ENCODE assay signal across 1 cellular context in the genomic region with DNA sequence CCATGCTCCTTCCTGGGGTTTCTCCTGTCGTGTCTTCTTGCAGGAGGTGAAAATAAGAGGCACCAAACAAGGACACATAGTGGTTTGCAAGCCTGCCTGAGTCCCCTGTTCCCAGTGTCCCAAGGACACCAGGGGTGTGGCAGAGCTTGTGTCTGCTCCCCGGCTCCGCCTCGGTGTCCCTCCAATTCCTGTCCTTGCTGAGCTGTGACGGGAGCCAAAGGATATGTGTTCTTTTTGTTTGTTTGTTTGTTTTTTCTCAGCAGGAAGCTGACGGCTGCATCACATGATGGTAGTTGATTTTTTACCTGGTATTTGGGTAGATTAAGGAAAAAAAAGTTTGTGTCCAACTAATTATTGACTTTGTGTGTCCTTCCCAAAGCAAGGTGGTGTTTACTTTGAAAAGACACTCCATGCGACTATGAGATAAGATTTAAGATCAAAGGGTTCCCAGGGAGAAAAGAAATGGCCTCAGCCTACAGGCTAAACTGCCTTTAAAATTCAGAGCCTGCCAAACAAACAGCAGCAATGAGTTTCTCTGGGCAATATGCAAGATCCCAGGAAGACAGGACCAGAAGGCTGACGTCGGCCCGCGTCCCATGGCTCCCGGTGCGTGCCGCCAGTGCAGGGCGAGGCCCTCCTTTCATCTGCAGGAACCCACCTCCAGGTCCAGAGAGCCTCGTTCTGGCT.
TF ChIP-seq lines count a peak whose summit lies in the region.

No MANE protein-coding gene starts in this region.

TF ChIP-seq in A549, 52 proteins besides CTCF, POLR2A, EP300 and RAD21 (continued from another document):
- TF ChIP-seq, protein P1, sequence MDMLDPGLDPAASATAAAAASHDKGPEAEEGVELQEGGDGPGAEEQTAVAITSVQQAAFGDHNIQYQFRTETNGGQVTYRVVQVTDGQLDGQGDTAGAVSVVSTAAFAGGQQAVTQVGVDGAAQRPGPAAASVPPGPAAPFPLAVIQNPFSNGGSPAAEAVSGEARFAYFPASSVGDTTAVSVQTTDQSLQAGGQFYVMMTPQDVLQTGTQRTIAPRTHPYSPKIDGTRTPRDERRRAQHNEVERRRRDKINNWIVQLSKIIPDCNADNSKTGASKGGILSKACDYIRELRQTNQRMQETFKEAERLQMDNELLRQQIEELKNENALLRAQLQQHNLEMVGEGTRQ (IDR thresholded peaks at IDR 0.05), result no peak
- TF ChIP-seq HDAC2 (IDR thresholded peaks at IDR 0.05), result no peak
- no peak for TF ChIP-seq ZFP36 (IDR thresholded peaks at IDR 0.05; ENCODE audit: borderline replicate concordance, partially characterized antibody)
- no peak for TF ChIP-seq BHLHE40 (IDR thresholded peaks at IDR 0.05; ENCODE audit: low read depth, low read length)
- no peak for TF ChIP-seq ZSCAN20 (CRISPR knock-in tag; IDR thresholded peaks at IDR 0.05)
- TF ChIP-seq ESRRA (IDR thresholded peaks at IDR 0.05; ENCODE audit: borderline replicate concordance, low read length), result no peak
- no peak for TF ChIP-seq CHD4 (IDR thresholded peaks at IDR 0.05; ENCODE audit: borderline replicate concordance)
- no peak for TF ChIP-seq NFE2L2 (conservative IDR thresholded peaks at IDR 0.05; ENCODE audit: low read length)
- TF ChIP-seq FOXS1 (CRISPR knock-in tag; IDR thresholded peaks at IDR 0.05), result no peak
- TF ChIP-seq, protein P2, sequence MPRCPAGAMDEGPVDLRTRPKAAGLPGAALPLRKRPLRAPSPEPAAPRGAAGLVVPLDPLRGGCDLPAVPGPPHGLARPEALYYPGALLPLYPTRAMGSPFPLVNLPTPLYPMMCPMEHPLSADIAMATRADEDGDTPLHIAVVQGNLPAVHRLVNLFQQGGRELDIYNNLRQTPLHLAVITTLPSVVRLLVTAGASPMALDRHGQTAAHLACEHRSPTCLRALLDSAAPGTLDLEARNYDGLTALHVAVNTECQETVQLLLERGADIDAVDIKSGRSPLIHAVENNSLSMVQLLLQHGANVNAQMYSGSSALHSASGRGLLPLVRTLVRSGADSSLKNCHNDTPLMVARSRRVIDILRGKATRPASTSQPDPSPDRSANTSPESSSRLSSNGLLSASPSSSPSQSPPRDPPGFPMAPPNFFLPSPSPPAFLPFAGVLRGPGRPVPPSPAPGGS (IDR thresholded peaks at IDR 0.05), result no peak
